ENCODE assay signal across 23 cellular contexts in the genomic region with DNA sequence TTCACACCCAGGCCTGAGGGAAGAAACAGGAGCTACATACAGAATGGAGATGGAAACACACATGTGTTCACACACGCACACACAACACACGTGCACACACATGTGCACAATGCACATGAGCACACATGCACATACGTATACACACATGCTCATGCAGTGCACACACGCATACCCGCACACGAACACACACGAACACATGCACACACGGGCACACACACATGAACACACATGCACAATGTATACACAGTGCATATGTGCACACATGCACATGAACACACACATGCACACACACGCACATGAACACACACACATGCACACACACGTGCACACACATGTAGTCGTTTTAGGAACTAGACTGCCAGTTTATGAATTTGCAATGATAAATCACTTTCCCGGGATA. TPM values are rescaled to one million over a fixed set of nuclear protein-coding genes. Genes with fewer than 3 reads are reported as not detected.
A peak's percentile ranks its signal among the peaks of the same experiment; 100 is the strongest.
DNase-seq lines count a peak whose midpoint lies in the region; ATAC-seq, FAIRE-seq and TF ChIP-seq lines count a peak whose summit lies in the region.
"Had no signal": no experiment of that assay in that cellular context is flagged by ENCODE, and none has a peak within 500 bp of the region (broad histone marks: within the 10 kb centered on the region; RNA-seq: fewer than 3 reads in every experiment).

No MANE protein-coding gene starts in this region.

- H2AFZ ChIP-seq in GM12878 (ENCODE audit: control insufficient read depth, low read depth, low read length), result no peak overlapping the region

- DNase-seq in GM12878 (ENCODE audit: low read depth, low spot score) (no peak), Calu3 (no peak), kidney (no peak)
- DNase-seq in stimulated activated effector memory CD8-positive, alpha-beta T cell treated with anti-CD3 and anti-CD28 coated beads, Interleukin-12 subunit alpha, Interleukin-12 subunit beta, amount 100 ng/mL, for 72 hours (ENCODE audit: low spot score in 2 of 2), result no peak
- no peak for DNase-seq in activated CD4-positive, CD25-positive, alpha-beta regulatory T cell treated with anti-CD3 and anti-CD28 coated beads, Interleukin-2, amount 50 U/mL, for 72 hours
- DNase-seq: activated CD4-positive, alpha-beta T cell treated with anti-CD3 and anti-CD28 coated beads, Interleukin-2, amount 50 U/mL, for 1 hour; activated naive CD4-positive, alpha-beta T cell treated with anti-CD3 and anti-CD28 coated beads for 36 hours; activated T-cell treated with anti-CD3 and anti-CD28 coated beads, Interleukin-2, amount 50 U/mL, for 72 hours; amniotic stem cell; brain microvascular endothelial cell; Caco-2; DMS79; effector CD8-positive, alpha-beta T cell; foreskin keratinocyte; NCI-H1092 treated with DMSO at 0.1 percent for 48 hours; NCI-H187; NCI-H2171; NCI-H526; thyroid gland had no signal

- WGBS in GM12878 (ENCODE audit: insufficient coverage, insufficient replicate concordance, low lambda C conversion rate, missing lambda C conversion rate), result 97% methylated on average over 12 of the region's 12 CpGs
- 92 to 93% methylated on average over 2 to 12 of the region's 12 CpGs for WGBS in gastroesophageal sphincter (ENCODE audit: low coverage in 1 of 2), 2 donors

- intact Hi-C loops in GM12878 (cut with micrococcal nuclease; ENCODE audit: unreplicated experiment), result no loop called here
- intact Hi-C loops in Calu3 (cut with micrococcal nuclease; ENCODE audit: unreplicated experiment), result no loop called here
- intact Hi-C loops in kidney (cut with DNase I), result no loop called here

- SMC1A ChIA-PET in GM12878 (lab: Charles Lee; ENCODE audit: uncharacterized antibody, unreplicated experiment), result no interaction called here

- peak; percentile 55 for TF ChIP-seq POLR2A in GM12878 (IDR thresholded peaks at IDR 0.05; ENCODE audit: low read depth, low read length)
- TF ChIP-seq POLR2A in gastroesophageal sphincter (IDR thresholded peaks at IDR 0.05), result no peak

- H3K4me3 ChIP-seq in HEK293 (ENCODE audit: low read depth, low read length), result no peak overlapping the region
- H3K4me3 ChIP-seq in GM12878, result no peak overlapping the region
- H3K4me3 ChIP-seq in gastroesophageal sphincter, result no peak overlapping the region
- no peak overlapping the region for H3K4me3 ChIP-seq in kidney (ENCODE audit: low read length in 2 of 2)
- H3K4me3 ChIP-seq: thyroid gland had no signal

- no peak for ATAC-seq in GM12878
- ATAC-seq in gastroesophageal sphincter, result no peak
- no peak for ATAC-seq in stimulated activated effector memory CD8-positive, alpha-beta T cell treated with anti-CD3 and anti-CD28 coated beads, Interleukin-12 subunit alpha, Interleukin-12 subunit beta, amount 100 ng/mL, for 72 hours
- ATAC-seq: activated T-cell treated with anti-CD3 and anti-CD28 coated beads, Interleukin-2, amount 50 U/mL, for 72 hours; foreskin keratinocyte had no signal

- H3K9me3 Mint-ChIP-seq in stimulated activated effector memory CD8-positive, alpha-beta T cell treated with anti-CD3 and anti-CD28 coated beads, Interleukin-12 subunit alpha, Interleukin-12 subunit beta, amount 100 ng/mL, for 72 hours, result no peaks in the 10 kb centered on the region
- peaks cover 3% of the 10 kb centered on the region for H3K9me3 Mint-ChIP-seq in Calu3 (ENCODE audit: low read depth, unreplicated experiment)
- H3K9me3 Mint-ChIP-seq: activated naive CD4-positive, alpha-beta T cell treated with anti-CD3 and anti-CD28 coated beads for 36 hours; stimulated activated naive CD8-positive, alpha-beta T cell treated with anti-CD3 and anti-CD28 coated beads, Interleukin-15, Interleukin-2, amounts not matched to agents 100 ng/mL and 50 ng/mL, for 24 hours had no signal

- H3K36me3 ChIP-seq in HEK293 (ENCODE audit: control insufficient read depth in 2 of 2, insufficient read depth in 1 of 2, low read length in 2 of 2) (peaks cover 0 to 13% of the 10 kb centered on the region in 2 experiments; a peak in 2 of 3 replicates), GM12878 (ENCODE audit: control insufficient read depth in 2 of 2, insufficient read depth in 2 of 2, low read length in 1 of 2) (peaks cover 8 to 11% of the 10 kb centered on the region in 2 experiments; a peak in 3 of 4 replicates), gastroesophageal sphincter (peaks cover 0 to 70% of the 10 kb centered on the region in 2 donors), kidney (ENCODE audit: control insufficient read depth in 1 of 2, insufficient read depth in 2 of 2, low read length in 2 of 2) (peaks cover 8% of the 10 kb centered on the region in 2 donors)

- FAIRE-seq in GM12878 (lab: Jason Lieb, UNC), result no peak
- no peak for FAIRE-seq in kidney (lab: Jason Lieb, UNC)

- BruUV-seq in GM12878 (replicated peaks; lab: Mats Ljungman, UMichigan), result no TSS peak
- no TSS peak for BruUV-seq in Calu3 (replicated peaks; lab: Mats Ljungman, UMichigan)

- H3K9me3 ChIP-seq in HEK293 (ENCODE audit: control insufficient read depth, insufficient read depth, low read depth, low read length) (no peaks in the 10 kb centered on the region), GM12878 (replicated peaks; ENCODE audit: control insufficient read depth, insufficient read depth, low read length) (no peaks in the 10 kb centered on the region), gastroesophageal sphincter (no peaks in the 10 kb centered on the region), kidney (ENCODE audit: control insufficient read depth in 1 of 2, low read length in 2 of 2) (peaks cover 0 to 2% of the 10 kb centered on the region in 2 donors)
- H3K9me3 ChIP-seq: Caco-2, psoas muscle, thyroid gland had no signal

- H3K4me3 Mint-ChIP-seq in stimulated activated effector memory CD8-positive, alpha-beta T cell treated with anti-CD3 and anti-CD28 coated beads, Interleukin-12 subunit alpha, Interleukin-12 subunit beta, amount 100 ng/mL, for 72 hours, result no peak overlapping the region
- H3K4me3 Mint-ChIP-seq in Calu3 (ENCODE audit: low read depth, unreplicated experiment), result no peak overlapping the region
- H3K4me3 Mint-ChIP-seq: activated naive CD4-positive, alpha-beta T cell treated with anti-CD3 and anti-CD28 coated beads for 36 hours; activated T-cell treated with anti-CD3 and anti-CD28 coated beads, Interleukin-2, amount 50 U/mL, for 72 hours; stimulated activated naive CD8-positive, alpha-beta T cell treated with anti-CD3 and anti-CD28 coated beads, Interleukin-15, Interleukin-2, amounts not matched to agents 100 ng/mL and 50 ng/mL, for 24 hours had no signal

- no peaks in the 10 kb centered on the region for H3K79me2 ChIP-seq in GM12878 (ENCODE audit: control insufficient read depth, insufficient read depth, low read length)

- TF ChIP-seq EP300 in GM12878 (IDR thresholded peaks at IDR 0.05; ENCODE audit: borderline replicate concordance in 1 of 2, control insufficient read depth in 1 of 2, low read depth in 2 of 2, low read length in 2 of 2) (no peak), gastroesophageal sphincter (IDR thresholded peaks at IDR 0.05) (no peak)

- in situ Hi-C loops in GM12878 (cut with MboI), result loop anchor here (25.0 kb wide), 1 partner anchor 139 kb away; no protein-coding TSS in a partner anchor

- H3K9ac ChIP-seq in GM12878 (ENCODE audit: control insufficient read depth, insufficient read depth, low read length), result no peak overlapping the region
- H3K9ac ChIP-seq in kidney (ENCODE audit: low read length in 2 of 2), result no peak overlapping the region

- RAD21 ChIA-PET in GM12878 (lab: Charles Lee; ENCODE audit: unreplicated experiment), result no interaction called here

- H3K36me3 Mint-ChIP-seq in stimulated activated effector memory CD8-positive, alpha-beta T cell treated with anti-CD3 and anti-CD28 coated beads, Interleukin-12 subunit alpha, Interleukin-12 subunit beta, amount 100 ng/mL, for 72 hours, result peaks cover 80% of the 10 kb centered on the region
- peaks cover 53% of the 10 kb centered on the region for H3K36me3 Mint-ChIP-seq in Calu3 (ENCODE audit: insufficient read depth, unreplicated experiment)

- H4K20me1 ChIP-seq in GM12878 (ENCODE audit: control insufficient read depth, insufficient read depth), result no peaks in the 10 kb centered on the region

- TF ChIP-seq CTCF in HEK293 (tag by site-specific recombination; IDR thresholded peaks at IDR 0.05) (no peak), GM12878 (IDR thresholded peaks at IDR 0.05 in 2 of 3, conservative IDR thresholded peaks at IDR 0.05 in 1 of 3; ENCODE audit: control insufficient read depth in 2 of 3, extremely low read depth in 1 of 3, insufficient read depth in 1 of 3, low read depth in 3 of 3, low read length in 3 of 3) (no peak), gastroesophageal sphincter (IDR thresholded peaks at IDR 0.05) (no peak), Calu3 (IDR thresholded peaks at IDR 0.05; ENCODE audit: unreplicated experiment) (no peak), kidney (IDR thresholded peaks at IDR 0.05; ENCODE audit: borderline replicate concordance, extremely low read depth, insufficient read depth) (no peak)

- H3K27me3 ChIP-seq in GM12878 (replicated peaks in 1 of 2; ENCODE audit: control insufficient read depth in 2 of 2, insufficient read depth in 2 of 2, low read length in 1 of 2) (no peaks in the 10 kb centered on the region), gastroesophageal sphincter (no peaks in the 10 kb centered on the region)
- H3K27me3 ChIP-seq: brain microvascular endothelial cell, foreskin keratinocyte, thyroid gland had no signal

- H3K4me2 ChIP-seq in GM12878 (ENCODE audit: control insufficient read depth, insufficient read depth), result no peak overlapping the region

- no peaks in the 10 kb centered on the region for H3K4me1 Mint-ChIP-seq in stimulated activated effector memory CD8-positive, alpha-beta T cell treated with anti-CD3 and anti-CD28 coated beads, Interleukin-12 subunit alpha, Interleukin-12 subunit beta, amount 100 ng/mL, for 72 hours
- no peaks in the 10 kb centered on the region for H3K4me1 Mint-ChIP-seq in Calu3 (ENCODE audit: low read depth, unreplicated experiment)

- H3K4me1 ChIP-seq in HEK293 (ENCODE audit: control insufficient read depth, insufficient read depth, low read length) (no peaks in the 10 kb centered on the region), GM12878 (ENCODE audit: control insufficient read depth, insufficient read depth, low read length) (no peaks in the 10 kb centered on the region), gastroesophageal sphincter (peaks cover 0 to 26% (median 5%) of the 10 kb centered on the region in 3 donors), kidney (ENCODE audit: control insufficient read depth in 1 of 2, insufficient read depth in 1 of 2, low read depth in 1 of 2, low read length in 2 of 2) (peaks cover 0 to 4% of the 10 kb centered on the region in 2 donors)
- H3K4me1 ChIP-seq: Caco-2, foreskin keratinocyte, thyroid gland had no signal

- H3K27ac ChIP-seq in HEK293 (ENCODE audit: extremely low read depth, low read depth, low read length) (no peak overlapping the region), GM12878 (ENCODE audit: control insufficient read depth, insufficient read depth) (no peak overlapping the region), gastroesophageal sphincter (peak overlapping the region in 3 of 4 donors; percentile 75 to 82 (median 80)), kidney (ENCODE audit: low read depth in 2 of 2, low read length in 2 of 2) (no peak overlapping the region)
- H3K27ac ChIP-seq: brain microvascular endothelial cell, foreskin keratinocyte had no signal

- H3K27ac Mint-ChIP-seq in stimulated activated effector memory CD8-positive, alpha-beta T cell treated with anti-CD3 and anti-CD28 coated beads, Interleukin-12 subunit alpha, Interleukin-12 subunit beta, amount 100 ng/mL, for 72 hours, result peak overlapping the region; percentile 54
- no peak overlapping the region for H3K27ac Mint-ChIP-seq in Calu3 (ENCODE audit: unreplicated experiment)
- H3K27ac Mint-ChIP-seq: activated naive CD4-positive, alpha-beta T cell treated with anti-CD3 and anti-CD28 coated beads for 36 hours; activated T-cell treated with anti-CD3 and anti-CD28 coated beads, Interleukin-2, amount 50 U/mL, for 72 hours; stimulated activated naive CD8-positive, alpha-beta T cell treated with anti-CD3 and anti-CD28 coated beads, Interleukin-15, Interleukin-2, amounts not matched to agents 100 ng/mL and 50 ng/mL, for 24 hours had no signal

- no peaks in the 10 kb centered on the region for H3K27me3 Mint-ChIP-seq in Calu3 (ENCODE audit: unreplicated experiment)
- H3K27me3 Mint-ChIP-seq: stimulated activated naive CD8-positive, alpha-beta T cell treated with anti-CD3 and anti-CD28 coated beads, Interleukin-15, Interleukin-2, amounts not matched to agents 100 ng/mL and 50 ng/mL, for 24 hours had no signal

- TF ChIP-seq RAD21 in GM12878 (IDR thresholded peaks at IDR 0.05; ENCODE audit: insufficient read depth, low read depth, low read length), result no peak

- CTCF ChIA-PET in HEK293 (lab: Yijun Ruan, JAX), result no interaction called here
- CTCF ChIA-PET in GM12878 (lab: Yijun Ruan, JAX), result no interaction called here
- CTCF ChIA-PET in Calu3 (lab: Charles Lee), result no interaction called here

- POLR2A ChIA-PET in HEK293 (lab: Yijun Ruan, JAX), result no interaction called here
- POLR2A ChIA-PET in GM12878 (lab: Charles Lee), result no interaction called here

RNA-seq across cellular contexts. Expression of a gene that starts 49.3 kb away (rescaled TPM):
- 16.9 and 22.4 TPM in 2 replicates for total RNA-seq in GM12878 (2013; cell fraction: nucleolus; rRNA removed)
- total RNA-seq in GM12878 (2014; rRNA removed) (16.0 and 21.9 TPM in 2 replicates), GM12878 (2014; rRNA removed; fragmentation: Illumina TruSeq; extraction: Trizol) (18.0 and 19.7 TPM in 2 replicates), GM12878 (2021) (20.7 and 25.6 TPM in 2 replicates), gastroesophageal sphincter (10 to 100 TPM; 36.1 to 48.3 (median 41.7) TPM), Calu3 (2022) (76.2 and 78.9 TPM in 2 replicates), kidney (29.6 TPM)
- 12.1 TPM for polyA plus RNA-seq in GM12878 (2011; ENCODE audit: low read depth)
- polyA plus RNA-seq in GM12878 (2011; rRNA removed) (23.7 and 26.5 TPM in 2 replicates), GM12878 (2014; fragmentation: Illumina TruSeq; extraction: Trizol) (24.3 and 24.5 TPM in 2 replicates), GM12878 (2014; fragmentation: Nextera tagmentation; extraction: Ambion mirVana) (1 to 10 TPM; 4.8 to 5.5 TPM), GM12878 (2014; rRNA removed) (19.8 and 20.5 TPM in 2 replicates), GM12878 (2016; fragmentation: Nextera tagmentation; extraction: Ambion mirVana) (10 to 100 TPM in 1 of 2 experiments, 1 to 10 TPM in 1; 6.7 to 14.1 TPM), kidney (ENCODE audit: insufficient read depth, low read depth, low replicate concordance) (14.4 TPM)
- polyA plus RNA-seq in GM12878 (2011; cell fraction: cytosol; rRNA removed), result 15.6 and 17.3 TPM in 2 replicates
- polyA plus RNA-seq in GM12878 (2011; cell fraction: nucleus; rRNA removed), result 12.5 and 12.9 TPM in 2 replicates
- 13.1 and 14.8 TPM in 2 replicates for polyA plus RNA-seq in GM12878 (2012)
- 21.7 and 24.5 TPM in 2 replicates for polyA minus RNA-seq in GM12878 (2011; rRNA and poly(A)+ RNA removed)
- polyA minus RNA-seq in GM12878 (2011; cell fraction: cytosol; rRNA and poly(A)+ RNA removed), result 9.4 and 9.6 TPM in 2 replicates
- 8.5 and 10.2 TPM in 2 replicates for polyA minus RNA-seq in GM12878 (2011; cell fraction: nucleus; rRNA and poly(A)+ RNA removed)

Comparison
In these comparisons a context has a peak if more than half of its experiments do, and no peak if none do; other contexts are left out.
1. H3K27ac ChIP-seq: peak in gastroesophageal sphincter (3 of 4); none in HEK293 (single experiment), GM12878 (single experiment) and kidney (0 of 2).